Comparison of ENCODE assay signal across 15 cellular contexts in the genomic region with DNA sequence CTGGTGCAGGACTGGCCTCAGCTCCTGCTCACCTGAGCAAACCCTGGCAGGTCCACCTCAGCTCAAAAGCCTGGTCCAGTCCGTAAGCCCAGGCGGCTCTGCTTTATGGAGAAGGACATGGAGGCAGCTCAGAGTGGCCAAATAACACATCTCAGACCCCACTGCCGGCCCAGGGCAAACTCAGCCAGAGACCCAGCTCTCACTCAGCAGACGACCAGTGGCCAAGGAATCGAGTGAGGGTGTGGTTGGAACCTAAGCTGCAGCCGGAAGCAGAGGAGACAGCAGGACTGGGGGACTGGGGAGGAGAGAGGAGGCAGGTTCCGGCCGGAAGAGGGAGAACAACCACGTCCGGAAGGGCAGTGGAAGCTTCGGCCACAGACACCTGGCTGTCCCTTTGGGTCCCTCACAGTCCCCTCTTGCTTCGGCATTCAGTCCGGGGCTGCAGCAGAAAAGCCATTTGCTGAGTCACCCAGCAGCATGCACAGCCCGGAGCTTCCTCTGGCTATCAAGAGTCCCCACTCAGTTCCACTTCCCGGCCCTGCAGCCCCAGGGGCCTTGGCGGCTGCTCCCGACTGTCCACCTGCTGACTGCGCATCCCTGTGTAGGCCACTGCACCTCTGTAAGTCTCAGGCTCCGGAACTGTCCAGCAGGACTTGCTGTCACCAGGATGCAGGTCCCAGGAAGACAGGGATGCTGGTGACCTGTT.
DNase-seq lines count a peak whose midpoint lies in the region; ATAC-seq, FAIRE-seq and TF ChIP-seq lines count a peak whose summit lies in the region.
"Had no signal": no experiment of that assay in that cellular context is flagged by ENCODE, and none has a peak within 500 bp of the region (broad histone marks: within the 10 kb centered on the region; RNA-seq: fewer than 3 reads in every experiment).

No MANE protein-coding gene starts in this region.

- H4K20me1 ChIP-seq in GM12878 (ENCODE audit: control insufficient read depth, insufficient read depth) = no peaks in the 10 kb centered on the region

- H3K9ac ChIP-seq in GM12878 (ENCODE audit: control insufficient read depth, insufficient read depth, low read length) = no peak overlapping the region

- H3K9me3 ChIP-seq in GM12878 (replicated peaks; ENCODE audit: control insufficient read depth, insufficient read depth, low read length) (no peaks in the 10 kb centered on the region), Peyer's patch (no peaks in the 10 kb centered on the region)
- H3K9me3 ChIP-seq in naive thymus-derived CD4-positive, alpha-beta T cell (ENCODE audit: control insufficient read depth in 2 of 3, low read length in 3 of 3) = no peaks in the 10 kb centered on the region

- no peak for FAIRE-seq in GM12878 (lab: Jason Lieb, UNC)

- H3K27ac Mint-ChIP-seq in naive thymus-derived CD4-positive, alpha-beta T cell = no peak overlapping the region
- H3K27ac Mint-ChIP-seq: brain; immature natural killer cell; T-helper 2 cell treated with Interferon-gamma antibody and Interleukin-4, amounts not matched to agents 5 μg/mL and 100 μg/mL, for 36 hours had no signal

- in situ Hi-C loops in GM12878 (cut with MboI) = no loop called here

- H3K4me3 ChIP-seq in GM12878 (no peak overlapping the region), Peyer's patch (no peak overlapping the region)
- no peak overlapping the region for H3K4me3 ChIP-seq in naive thymus-derived CD4-positive, alpha-beta T cell (ENCODE audit: low read length)

- no peak overlapping the region for H3K4me2 ChIP-seq in GM12878 (ENCODE audit: control insufficient read depth, insufficient read depth)

- SMC1A ChIA-PET in GM12878 (lab: Charles Lee; ENCODE audit: uncharacterized antibody, unreplicated experiment) = no interaction called here

- CTCF ChIA-PET in GM12878 (lab: Yijun Ruan, JAX) = no interaction called here
- CTCF ChIA-PET in naive thymus-derived CD4-positive, alpha-beta T cell (lab: Charles Lee) = interaction anchor here (0.6 kb wide), 1 partner anchor 165 kb away, joined by 3 read pairs; no protein-coding TSS in a partner anchor

- TF ChIP-seq POLR2A in GM12878 (IDR thresholded peaks at IDR 0.05; ENCODE audit: low read depth, low read length) (no peak), Peyer's patch (IDR thresholded peaks at IDR 0.05) (no peak)

- H3K36me3 ChIP-seq in GM12878 (ENCODE audit: control insufficient read depth in 2 of 2, insufficient read depth in 2 of 2, low read length in 1 of 2) (no peaks in the 10 kb centered on the region), Peyer's patch (no peaks in the 10 kb centered on the region)
- no peaks in the 10 kb centered on the region for H3K36me3 ChIP-seq in naive thymus-derived CD4-positive, alpha-beta T cell (ENCODE audit: control insufficient read depth in 2 of 3, insufficient read depth in 3 of 3, low read length in 3 of 3)

- no peaks in the 10 kb centered on the region for H3K79me2 ChIP-seq in GM12878 (ENCODE audit: control insufficient read depth, insufficient read depth, low read length)

- POLR2A ChIA-PET in GM12878 (lab: Charles Lee) = no interaction called here
- POLR2A ChIA-PET in naive thymus-derived CD4-positive, alpha-beta T cell (lab: Charles Lee) = no interaction called here

- peaks cover 4 to 44% (median 25%) of the 10 kb centered on the region in 5 donors for H3K27me3 Mint-ChIP-seq in naive thymus-derived CD4-positive, alpha-beta T cell

- intact Hi-C loops in GM12878 (cut with micrococcal nuclease; ENCODE audit: unreplicated experiment) = no loop called here
- intact Hi-C loops in naive thymus-derived CD4-positive, alpha-beta T cell (cut with micrococcal nuclease) = no loop called here

- peak; percentile 41 for ATAC-seq in GM12878
- ATAC-seq in naive thymus-derived CD4-positive, alpha-beta T cell = peak; percentile 37

- TF ChIP-seq CTCF in GM12878 (IDR thresholded peaks at IDR 0.05 in 2 of 3, conservative IDR thresholded peaks at IDR 0.05 in 1 of 3; ENCODE audit: control insufficient read depth in 2 of 3, extremely low read depth in 1 of 3, insufficient read depth in 1 of 3, low read depth in 3 of 3, low read length in 3 of 3) (no peak), Peyer's patch (IDR thresholded peaks at IDR 0.05) (no peak)

- no TSS peak for BruUV-seq in GM12878 (replicated peaks; lab: Mats Ljungman, UMichigan)

- H3K4me1 ChIP-seq in GM12878 (ENCODE audit: control insufficient read depth, insufficient read depth, low read length) = no peaks in the 10 kb centered on the region
- no peaks in the 10 kb centered on the region for H3K4me1 ChIP-seq in naive thymus-derived CD4-positive, alpha-beta T cell (ENCODE audit: control insufficient read depth in 2 of 2, insufficient read depth in 2 of 2, low read length in 2 of 2)
- H3K4me1 ChIP-seq in Peyer's patch = no peaks in the 10 kb centered on the region

- H3K4me3 Mint-ChIP-seq in naive thymus-derived CD4-positive, alpha-beta T cell = peak overlapping the region in 2 of 10 donors; percentile 7 to 57
- H3K4me3 Mint-ChIP-seq: brain; T-helper 2 cell treated with Interferon-gamma antibody and Interleukin-4, amounts not matched to agents 5 μg/mL and 100 μg/mL, for 36 hours had no signal

- RAD21 ChIA-PET in GM12878 (lab: Charles Lee; ENCODE audit: unreplicated experiment) = no interaction called here

- H2AFZ ChIP-seq in GM12878 (ENCODE audit: control insufficient read depth, low read depth, low read length) = no peak overlapping the region

- DNase-seq in Daoy (ENCODE audit: low read depth) = peak; percentile 54
- no peak for DNase-seq in GM12878 (ENCODE audit: low read depth, low spot score)
- no peak for DNase-seq in naive thymus-derived CD4-positive, alpha-beta T cell
- no peak for DNase-seq in GM03348 (ENCODE audit: low spot score)
- DNase-seq in COLO829 (ENCODE audit: low spot score) = no peak
- DNase-seq in Peyer's patch = no peak
- no peak for DNase-seq in COLO668 (lab: John Stamatoyannopoulos, UW; ENCODE audit: unreplicated experiment)
- DNase-seq: activated CD4-positive, alpha-beta T cell treated with anti-CD3 and anti-CD28 coated beads, Interleukin-2, amount 50 U/mL, for 48 hours; effector CD4-positive, alpha-beta T cell; immature natural killer cell; NCI-H1105 had no signal

- TF ChIP-seq RAD21 in Ishikawa (IDR thresholded peaks at IDR 0.05; ENCODE audit: low read depth) (no peak), GM12878 (IDR thresholded peaks at IDR 0.05; ENCODE audit: insufficient read depth, low read depth, low read length) (no peak)

- peaks cover 0 to 3% (median 0%) of the 10 kb centered on the region in 5 donors for H3K36me3 Mint-ChIP-seq in naive thymus-derived CD4-positive, alpha-beta T cell
- H3K36me3 Mint-ChIP-seq: brain, immature natural killer cell had no signal

- TF ChIP-seq EP300 in Ishikawa (IDR thresholded peaks at IDR 0.05; ENCODE audit: borderline replicate concordance) (no peak), GM12878 (IDR thresholded peaks at IDR 0.05; ENCODE audit: borderline replicate concordance in 1 of 2, control insufficient read depth in 1 of 2, low read depth in 2 of 2, low read length in 2 of 2) (no peak)

- peaks cover 0 to 17% (median 6%) of the 10 kb centered on the region in 7 donors for H3K4me1 Mint-ChIP-seq in naive thymus-derived CD4-positive, alpha-beta T cell

- peaks cover 0 to 5% (median 0%) of the 10 kb centered on the region in 11 donors for H3K9me3 Mint-ChIP-seq in naive thymus-derived CD4-positive, alpha-beta T cell
- H3K9me3 Mint-ChIP-seq: T-helper 2 cell treated with Interferon-gamma antibody and Interleukin-4, amounts not matched to agents 5 μg/mL and 100 μg/mL, for 36 hours had no signal

- H3K27me3 ChIP-seq in GM12878 (replicated peaks in 1 of 2; ENCODE audit: control insufficient read depth in 2 of 2, insufficient read depth in 2 of 2, low read length in 1 of 2) = no peaks in the 10 kb centered on the region; a peak in 1 of 4 replicates
- H3K27me3 ChIP-seq in naive thymus-derived CD4-positive, alpha-beta T cell (ENCODE audit: control insufficient read depth in 2 of 2, insufficient read depth in 2 of 2, low read length in 2 of 2) = no peaks in the 10 kb centered on the region
- no peaks in the 10 kb centered on the region for H3K27me3 ChIP-seq in Peyer's patch

- WGBS in GM12878 (ENCODE audit: insufficient coverage, insufficient replicate concordance, low lambda C conversion rate, missing lambda C conversion rate) = 15% methylated on average over 19 of the region's 19 CpGs

- H3K27ac ChIP-seq in GM12878 (ENCODE audit: control insufficient read depth, insufficient read depth) (no peak overlapping the region), Peyer's patch (no peak overlapping the region)
- no peak overlapping the region for H3K27ac ChIP-seq in naive thymus-derived CD4-positive, alpha-beta T cell (ENCODE audit: low read depth, low read length)
- H3K27ac ChIP-seq: C4-2B had no signal

TF ChIP-seq in GM12878, 131 proteins besides CTCF, POLR2A, EP300 and RAD21 (continues in another document):
- TF ChIP-seq MYB (IDR thresholded peaks at IDR 0.05; ENCODE audit: borderline replicate concordance, low read depth, low read length) = no peak
- TF ChIP-seq SUPT20H (IDR thresholded peaks at IDR 0.05; ENCODE audit: borderline replicate concordance, control insufficient read depth, low read depth, low read length) = no peak
- TF ChIP-seq JUNB (IDR thresholded peaks at IDR 0.05) = no peak
- TF ChIP-seq, protein P1, sequence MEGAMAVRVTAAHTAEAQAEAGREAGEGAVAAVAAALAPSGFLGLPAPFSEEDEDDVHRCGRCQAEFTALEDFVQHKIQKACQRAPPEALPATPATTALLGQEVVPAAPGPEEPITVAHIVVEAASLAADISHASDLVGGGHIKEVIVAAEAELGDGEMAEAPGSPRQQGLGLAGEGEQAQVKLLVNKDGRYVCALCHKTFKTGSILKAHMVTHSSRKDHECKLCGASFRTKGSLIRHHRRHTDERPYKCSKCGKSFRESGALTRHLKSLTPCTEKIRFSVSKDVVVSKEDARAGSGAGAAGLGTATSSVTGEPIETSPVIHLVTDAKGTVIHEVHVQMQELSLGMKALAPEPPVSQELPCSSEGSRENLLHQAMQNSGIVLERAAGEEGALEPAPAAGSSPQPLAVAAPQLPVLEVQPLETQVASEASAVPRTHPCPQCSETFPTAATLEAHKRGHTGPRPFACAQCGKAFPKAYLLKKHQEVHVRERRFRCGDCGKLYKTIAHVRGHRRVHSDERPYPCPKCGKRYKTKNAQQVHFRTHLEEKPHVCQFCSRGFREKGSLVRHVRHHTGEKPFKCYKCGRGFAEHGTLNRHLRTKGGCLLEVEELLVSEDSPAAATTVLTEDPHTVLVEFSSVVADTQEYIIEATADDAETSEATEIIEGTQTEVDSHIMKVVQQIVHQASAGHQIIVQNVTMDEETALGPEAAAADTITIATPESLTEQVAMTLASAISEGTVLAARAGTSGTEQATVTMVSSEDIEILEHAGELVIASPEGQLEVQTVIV (IDR thresholded peaks at IDR 0.05; ENCODE audit: borderline replicate concordance, partially characterized antibody) = no peak
